ENCODE assay signal across 10 cellular contexts in genomic region chr22:46684706-46685105, GRCh38. TPM values are rescaled to one million over a fixed set of nuclear protein-coding genes. Genes with fewer than 3 reads are reported as not detected.
DNase-seq lines count a peak whose midpoint lies in the region; ATAC-seq and TF ChIP-seq lines count a peak whose summit lies in the region.
"Had no signal": no experiment of that assay in that cellular context is flagged by ENCODE, and none has a peak within 500 bp of the region (broad histone marks: within the 10 kb centered on the region; RNA-seq: fewer than 3 reads in every experiment).

No MANE protein-coding gene starts in this region.

- TF ChIP-seq CTCF in ascending aorta (IDR thresholded peaks at IDR 0.05): no peak

- intact Hi-C loops in ascending aorta (cut with DNase I): no loop called here

- H3K27me3 ChIP-seq in HAP-1 (ENCODE audit: low read depth) (no peaks in the 10 kb centered on the region), ascending aorta (no peaks in the 10 kb centered on the region)
- H3K27me3 ChIP-seq: body of pancreas had no signal

- no peaks in the 10 kb centered on the region for H3K4me1 ChIP-seq in HAP-1
- H3K4me1 ChIP-seq in ascending aorta: peaks cover 0 to 5% of the 10 kb centered on the region in 2 donors

- peak overlapping the region; percentile 50 to 63 for H3K4me3 Mint-ChIP-seq in stimulated activated naive B cell treated with anti-CD40 and anti-IgM and Interleukin-4, amounts not matched to agents 10 μg/mL and 1 μg/mL and 100 μg/mL, for 72 hours
- H3K4me3 Mint-ChIP-seq: neural crest cell had no signal

- H3K36me3 ChIP-seq in HAP-1 (replicated peaks) (peaks cover 10% of the 10 kb centered on the region), ascending aorta (peaks cover 39 to 43% of the 10 kb centered on the region in 2 donors)

- peak; percentile 79 for ATAC-seq in HG03108 (IDR thresholded peaks at IDR 0.05; ENCODE audit: unreplicated experiment)
- ATAC-seq in stimulated activated naive B cell treated with anti-CD40 and anti-IgM and Interleukin-4, amounts not matched to agents 10 μg/mL and 1 μg/mL and 100 μg/mL, for 72 hours (replicated peaks): peak; percentile 96 to 97

- H3K4me3 ChIP-seq in HAP-1 (no peak overlapping the region), ascending aorta (no peak overlapping the region)
- H3K4me3 ChIP-seq: body of pancreas had no signal

- no peak overlapping the region for H3K27ac ChIP-seq in ascending aorta

- H3K9me3 Mint-ChIP-seq in stimulated activated naive B cell treated with anti-CD40 and anti-IgM and Interleukin-4, amounts not matched to agents 10 μg/mL and 1 μg/mL and 100 μg/mL, for 72 hours: no peaks in the 10 kb centered on the region
- H3K9me3 Mint-ChIP-seq: neural crest cell had no signal

- H3K27ac Mint-ChIP-seq in stimulated activated naive B cell treated with anti-CD40 and anti-IgM and Interleukin-4, amounts not matched to agents 10 μg/mL and 1 μg/mL and 100 μg/mL, for 72 hours: peak overlapping the region; percentile 87

- in situ Hi-C loops in HAP-1 (cut with MboI; ENCODE audit: low sequenced_read_pairs): no loop called here

- DNase-seq in SHP77 (lab: John Stamatoyannopoulos, UW): peak; percentile 58 to 72
- DNase-seq in SHP77 treated with DMSO at 0.1 percent for 48 hours (lab: John Stamatoyannopoulos, UW): no peak
- DNase-seq in SK-N-DZ (ENCODE audit: low spot score): peak; percentile 43
- DNase-seq in stimulated activated naive B cell treated with anti-CD40 and anti-IgM and Interleukin-4, amounts not matched to agents 10 μg/mL and 1 μg/mL and 100 μg/mL, for 72 hours: peak; percentile 74
- DNase-seq in HAP-1 (ENCODE audit: low spot score in 2 of 2): no peak
- DNase-seq in ascending aorta (ENCODE audit: low spot score in 2 of 2): no peak
- DNase-seq in activated CD4-positive, CD25-positive, alpha-beta regulatory T cell (lab: John Stamatoyannopoulos, UW): no peak

- peaks cover 28 to 49% of the 10 kb centered on the region in 2 donors for H3K4me1 Mint-ChIP-seq in stimulated activated naive B cell treated with anti-CD40 and anti-IgM and Interleukin-4, amounts not matched to agents 10 μg/mL and 1 μg/mL and 100 μg/mL, for 72 hours
- H3K4me1 Mint-ChIP-seq: neural crest cell had no signal

- H3K9me3 ChIP-seq in HAP-1 (no peaks in the 10 kb centered on the region), ascending aorta (no peaks in the 10 kb centered on the region)
- H3K9me3 ChIP-seq: body of pancreas had no signal

- peaks cover 35 to 47% of the 10 kb centered on the region in 2 donors for H3K36me3 Mint-ChIP-seq in stimulated activated naive B cell treated with anti-CD40 and anti-IgM and Interleukin-4, amounts not matched to agents 10 μg/mL and 1 μg/mL and 100 μg/mL, for 72 hours

- peaks cover 4 to 5% of the 10 kb centered on the region in 2 donors for H3K27me3 Mint-ChIP-seq in stimulated activated naive B cell treated with anti-CD40 and anti-IgM and Interleukin-4, amounts not matched to agents 10 μg/mL and 1 μg/mL and 100 μg/mL, for 72 hours

RNA-seq across cellular contexts. Expression of gene CERK, which starts 53.3 kb away (rescaled TPM):
- polyA plus RNA-seq in SK-N-DZ (2014; cell fraction: cytosol; rRNA removed): 75.2 and 81.1 TPM in 2 replicates
- 34.0 and 34.4 TPM in 2 replicates for polyA plus RNA-seq in SK-N-DZ (2014; cell fraction: nucleus; rRNA removed)
- 27.5 TPM for total RNA-seq in ascending aorta

Comparison
In these comparisons a context has a peak if more than half of its experiments do, and no peak if none do; other contexts are left out.
1. DNase-seq: peak in SHP77 (2 of 2), SK-N-DZ (single experiment) and stimulated activated naive B cell treated with anti-CD40 and anti-IgM and Interleukin-4, amounts not matched to agents 10 μg/mL and 1 μg/mL and 100 μg/mL, for 72 hours (single experiment); none in SHP77 treated with DMSO at 0.1 percent for 48 hours (single experiment), HAP-1 (0 of 2), ascending aorta (0 of 2) and activated CD4-positive, CD25-positive, alpha-beta regulatory T cell (0 of 4).